32 cellular contexts compared by ENCODE assay signal in genomic region chr6:122565708-122566107, GRCh38. TPM values are rescaled to one million over a fixed set of nuclear protein-coding genes. Genes with fewer than 3 reads are reported as not detected.
A peak's percentile ranks its signal among the peaks of the same experiment; 100 is the strongest.
DNase-seq lines count a peak whose midpoint lies in the region; ATAC-seq, FAIRE-seq and TF ChIP-seq lines count a peak whose summit lies in the region.
"Had no signal": no experiment of that assay in that cellular context is flagged by ENCODE, and none has a peak within 500 bp of the region (broad histone marks: within the 10 kb centered on the region; RNA-seq: fewer than 3 reads in every experiment).

No MANE protein-coding gene starts in this region.

- H3K4me2 ChIP-seq in HepG2 (ENCODE audit: low read depth, low read length) (no peak overlapping the region), OCI-LY7 (ENCODE audit: low read length) (no peak overlapping the region)
- H3K4me2 ChIP-seq: A549; BLaER1; BLaER1 treated with 17β-estradiol and CSF1 and Interleukin-3, amounts not matched to agents 10 nM and 100 nM had no signal

- no peaks in the 10 kb centered on the region for H3K79me2 ChIP-seq in HepG2 (ENCODE audit: insufficient read depth, low read length)
- H3K79me2 ChIP-seq in OCI-LY7 (ENCODE audit: insufficient read depth, low read depth, low read length): no peaks in the 10 kb centered on the region

- no peaks in the 10 kb centered on the region for H3K9me2 ChIP-seq in OCI-LY7 (ENCODE audit: insufficient read depth, low read length)

- H3K9me3 ChIP-seq in HepG2 (ENCODE audit: low read length) (no peaks in the 10 kb centered on the region), right lobe of liver (no peaks in the 10 kb centered on the region), HEK293 (ENCODE audit: control insufficient read depth, insufficient read depth, low read depth, low read length) (no peaks in the 10 kb centered on the region), OCI-LY7 (ENCODE audit: low read length) (no peaks in the 10 kb centered on the region)
- H3K9me3 ChIP-seq: A549, BE2C, Caco-2 had no signal

- POLR2A ChIA-PET in HepG2 (lab: Yijun Ruan, JAX) (no interaction called here), HEK293 (lab: Yijun Ruan, JAX) (no interaction called here), OCI-LY7 (lab: Charles Lee) (no interaction called here)

- intact Hi-C loops in HepG2 (cut with micrococcal nuclease; ENCODE audit: unreplicated experiment): no loop called here
- intact Hi-C loops in right lobe of liver (cut with DNase I): no loop called here
- intact Hi-C loops in OCI-LY7 (cut with micrococcal nuclease; ENCODE audit: unreplicated experiment): no loop called here

- ATAC-seq in HepG2 (no peak), right lobe of liver (no peak)
- ATAC-seq: A549; CD8-positive, alpha-beta T cell had no signal

- TF ChIP-seq RAD21 in HepG2 (CRISPR knock-in tag; IDR thresholded peaks at IDR 0.05): no peak

- H2AFZ ChIP-seq in HepG2 (ENCODE audit: low read length) (no peak overlapping the region), OCI-LY7 (ENCODE audit: low read length) (no peak overlapping the region)

- no peaks in the 10 kb centered on the region for H4K20me1 ChIP-seq in HepG2 (ENCODE audit: insufficient read depth, low read length)
- H4K20me1 ChIP-seq in OCI-LY7 (ENCODE audit: insufficient read depth, low read length): no peaks in the 10 kb centered on the region
- H4K20me1 ChIP-seq: BLaER1; BLaER1 treated with 17β-estradiol and CSF1 and Interleukin-3, amounts not matched to agents 10 nM and 100 nM had no signal

- BruUV-seq in HepG2 (replicated peaks; lab: Mats Ljungman, UMichigan) (no TSS peak), OCI-LY7 (replicated peaks; lab: Mats Ljungman, UMichigan) (no TSS peak)

- H3K27ac ChIP-seq in HepG2 (ENCODE audit: extremely low read length, insufficient read depth, low read length) (no peak overlapping the region), right lobe of liver (no peak overlapping the region), HEK293 (ENCODE audit: extremely low read depth, low read depth, low read length) (no peak overlapping the region), OCI-LY7 (ENCODE audit: low read depth, low read length, poor library complexity, severe bottlenecking) (no peak overlapping the region)
- H3K27ac ChIP-seq: 22Rv1; A549; BLaER1; BLaER1 treated with 17β-estradiol and CSF1 and Interleukin-3, amounts not matched to agents 10 nM and 100 nM; C4-2B had no signal

- no peak overlapping the region for H3K9ac ChIP-seq in HepG2 (ENCODE audit: insufficient read depth, low read depth, low read length)
- H3K9ac ChIP-seq: BLaER1; BLaER1 treated with 17β-estradiol and CSF1 and Interleukin-3, amounts not matched to agents 10 nM and 100 nM had no signal

- H3K36me3 ChIP-seq in HepG2 (replicated peaks in 1 of 2; ENCODE audit: control insufficient read depth in 1 of 2, insufficient read depth in 2 of 2, low read length in 2 of 2) (no peaks in the 10 kb centered on the region), right lobe of liver (no peaks in the 10 kb centered on the region), HEK293 (ENCODE audit: control insufficient read depth in 2 of 2, insufficient read depth in 1 of 2, low read length in 2 of 2) (no peaks in the 10 kb centered on the region), OCI-LY7 (ENCODE audit: insufficient read depth, low read length) (no peaks in the 10 kb centered on the region)
- H3K36me3 ChIP-seq: BE2C; BLaER1; BLaER1 treated with 17β-estradiol and CSF1 and Interleukin-3, amounts not matched to agents 10 nM and 100 nM had no signal

- H3K4me1 ChIP-seq in HepG2 (ENCODE audit: insufficient read depth, low read length) (no peaks in the 10 kb centered on the region), right lobe of liver (no peaks in the 10 kb centered on the region), HEK293 (ENCODE audit: control insufficient read depth, insufficient read depth, low read length) (0 out of 2 replicates have a peak, but pooled peaks cover 4% of the 10 kb centered on the region), OCI-LY7 (ENCODE audit: insufficient read depth, low read length, poor library complexity, severe bottlenecking) (no peaks in the 10 kb centered on the region)
- H3K4me1 ChIP-seq: A549; BE2C; BLaER1; BLaER1 treated with 17β-estradiol and CSF1 and Interleukin-3, amounts not matched to agents 10 nM and 100 nM; Caco-2 had no signal

- no peak overlapping the region for H3K4me3 ChIP-seq in HepG2 (replicated peaks in 1 of 3; ENCODE audit: insufficient read depth in 1 of 3, low read depth in 2 of 3, low read length in 3 of 3)
- no peak overlapping the region for H3K4me3 ChIP-seq in right lobe of liver
- H3K4me3 ChIP-seq in HEK293 (ENCODE audit: low read depth, low read length): no peak overlapping the region
- H3K4me3 ChIP-seq in OCI-LY7 (ENCODE audit: low read depth, low read length, poor library complexity, severe bottlenecking): no peak overlapping the region
- H3K4me3 ChIP-seq: A549; BLaER1; BLaER1 treated with 17β-estradiol and CSF1 and Interleukin-3, amounts not matched to agents 10 nM and 100 nM had no signal

- TF ChIP-seq EP300 in HepG2 (IDR thresholded peaks at IDR 0.05; ENCODE audit: low read depth in 2 of 2, low read length in 2 of 2): no peak
- TF ChIP-seq EP300 in HepG2 (CRISPR knock-in tag; IDR thresholded peaks at IDR 0.05; ENCODE audit: borderline replicate concordance): no peak

- CTCF ChIA-PET in HepG2 (lab: Yijun Ruan, JAX; ENCODE audit: low intra/inter-chr PET ratio, low total read pairs) (no interaction called here), HEK293 (lab: Yijun Ruan, JAX) (interaction anchor here (0.5 to 2.1 kb wide), 4 partner anchors 35 to 165 kb away, joined by 3 to 9 read pairs (median 4); no protein-coding TSS in a partner anchor), OCI-LY7 (lab: Charles Lee; ENCODE audit: unreplicated experiment) (no interaction called here)

- TF ChIP-seq POLR2A in HepG2 (IDR thresholded peaks at IDR 0.05; ENCODE audit: insufficient read depth in 1 of 2, low read depth in 2 of 2, low read length in 2 of 2) (no peak), right lobe of liver (IDR thresholded peaks at IDR 0.05) (no peak)

- DNase-seq in HepG2 (ENCODE audit: low spot score) (no peak), right lobe of liver (no peak), D721Med (ENCODE audit: insufficient read length, low spot score) (no peak), HTR-8/SVneo (ENCODE audit: insufficient read length, low spot score) (no peak), OCI-LY7 (ENCODE audit: low spot score) (no peak)
- DNase-seq: 8988T; ACHN; AML-193; BE2C; C1 segment of cervical spinal cord; Caco-2; Calu3; CD4-positive, alpha-beta memory T cell; CD4-positive, alpha-beta T cell; CD4-positive, CD25-positive, alpha-beta regulatory T cell; CD8-positive, alpha-beta memory T cell; CD8-positive, alpha-beta T cell; COR-L47; DMS 273 treated with DMSO at 0.1 percent for 48 hours; DMS153; DMS53; DMS79; DMS79 treated with DMSO at 0.1 percent for 48 hours; DND-41; EL had no signal

- in situ Hi-C loops in HepG2 (cut with HindIII; ENCODE audit: extremely low pct_ligation_motif_present, low pct_unique_long_range_greater_than_20kb): no loop called here

- FAIRE-seq in HepG2 (lab: Jason Lieb, UNC): no peak
- peak; percentile 21 for FAIRE-seq in D721Med (lab: Jason Lieb, UNC)
- no peak for FAIRE-seq in HTR-8/SVneo (lab: Jason Lieb, UNC)
- FAIRE-seq: A549 had no signal

- TF ChIP-seq CTCF in HepG2 (CRISPR knock-in tag; IDR thresholded peaks at IDR 0.05) (no peak), right lobe of liver (IDR thresholded peaks at IDR 0.05) (no peak), D721Med (IDR thresholded peaks at IDR 0.05; ENCODE audit: insufficient read depth, missing control alignments) (no peak), HEK293 (tag by site-specific recombination; IDR thresholded peaks at IDR 0.05) (no peak), OCI-LY7 (conservative IDR thresholded peaks at IDR 0.05; ENCODE audit: low read length) (no peak)

- H3K27me3 ChIP-seq in HepG2 (ENCODE audit: control insufficient read depth in 1 of 2, insufficient read depth in 2 of 2, low read length in 2 of 2) (no peaks in the 10 kb centered on the region), right lobe of liver (no peaks in the 10 kb centered on the region)
- H3K27me3 ChIP-seq: BE2C; BLaER1; BLaER1 treated with 17β-estradiol and CSF1 and Interleukin-3, amounts not matched to agents 10 nM and 100 nM had no signal

TF ChIP-seq in HepG2, 621 proteins besides CTCF, POLR2A, EP300 and RAD21 (continues in another document):
- TF ChIP-seq FOXA3 (CRISPR knock-in tag; IDR thresholded peaks at IDR 0.05): no peak
- peak; percentile 29; the same call in 1 of the 2 replicates for TF ChIP-seq CREB1 (IDR thresholded peaks at IDR 0.05)
- TF ChIP-seq CREB1 (CRISPR knock-in tag; IDR thresholded peaks at IDR 0.05): no peak

TF ChIP-seq in HEK293, 187 proteins besides CTCF, POLR2A, EP300 and RAD21 (continues in another document):
- TF ChIP-seq ZNF621 (tag by site-specific recombination; IDR thresholded peaks at IDR 0.05) (no peak), SCRT2 (tag by site-specific recombination; IDR thresholded peaks at IDR 0.05) (no peak)

RNA-seq across cellular contexts. Expression of gene PKIB, which starts 44.5 kb away (rescaled TPM):
- total RNA-seq in HepG2 (2016; rRNA removed; fragmentation: Illumina TruSeq; extraction: Trizol) (1.5 and 2.2 TPM in 2 replicates), right lobe of liver (10 to 100 TPM in 2 of 6 experiments, 1 to 10 TPM in 4; 2.4 to 12.1 (median 4.1) TPM), OCI-LY7 (2022) (0.46 TPM in 1 of 2 replicates, not detected in the other)
- 0.71 and 1.9 TPM in 2 replicates for total RNA-seq in HepG2 (2016; cell fraction: cytosol; rRNA removed; fragmentation: Illumina TruSeq; extraction: Trizol; ENCODE audit: low read depth)
- 1.2 and 1.3 TPM in 2 replicates for total RNA-seq in HepG2 (2016; cell fraction: insoluble cytoplasmic fraction; rRNA removed; fragmentation: Illumina TruSeq; extraction: Trizol)
- total RNA-seq in HepG2 (2016; cell fraction: membrane; rRNA removed; fragmentation: Illumina TruSeq; extraction: Trizol): 1.8 and 2.9 TPM in 2 replicates
- 0.90 and 1.4 TPM in 2 replicates for total RNA-seq in HepG2 (2016; cell fraction: nucleus; rRNA removed; fragmentation: Illumina TruSeq; extraction: Trizol)
- polyA plus RNA-seq in HepG2 (2011; rRNA removed): 0.97 and 1.4 TPM in 2 replicates
- polyA plus RNA-seq in HepG2 (2011; cell fraction: cytosol; rRNA removed): 0.58 and 1.0 TPM in 2 replicates
- polyA plus RNA-seq in HepG2 (2011; cell fraction: nucleus; rRNA removed): 0.69 and 1.1 TPM in 2 replicates
- 1.3 and 1.4 TPM in 2 replicates for polyA plus RNA-seq in HepG2 (2012)
- 1.8 and 2.2 TPM in 2 replicates for polyA plus RNA-seq in HepG2 (2016; cell fraction: cytosol; fragmentation: Illumina TruSeq; extraction: Trizol; ENCODE audit: low read depth)
- polyA plus RNA-seq in HepG2 (2016; cell fraction: insoluble cytoplasmic fraction; fragmentation: Illumina TruSeq; extraction: Trizol; ENCODE audit: low read depth): 2.6 TPM in 2 replicates
- 2.4 and 3.0 TPM in 2 replicates for polyA plus RNA-seq in HepG2 (2016; cell fraction: membrane; fragmentation: Illumina TruSeq; extraction: Trizol; ENCODE audit: low read depth)
- 1.9 and 2.3 TPM in 2 replicates for polyA plus RNA-seq in HepG2 (2016; cell fraction: nucleus; fragmentation: Illumina TruSeq; extraction: Trizol; ENCODE audit: insufficient read depth, low read depth)
- polyA minus RNA-seq in HepG2 (2011; rRNA and poly(A)+ RNA removed; ENCODE audit: low replicate concordance): 0.20 TPM in 1 of 2 replicates, not detected in the other
- not detected in 2 replicates for polyA minus RNA-seq in HepG2 (2011; cell fraction: cytosol; rRNA and poly(A)+ RNA removed)
- polyA minus RNA-seq in HepG2 (2011; cell fraction: nucleus; rRNA and poly(A)+ RNA removed): 2.5 and 2.8 TPM in 2 replicates
- not detected in 2 replicates for total RNA-seq in OCI-LY7 (2014; rRNA removed; shearing (Covaris generic))
- polyA plus RNA-seq: BJ had no signal

Comparison
In these comparisons a context has a peak if more than half of its experiments do, and no peak if none do; other contexts are left out.
1. Of the 63 proteins assayed by ChIP-seq in both HepG2 and HEK293: peak only in HepG2: none; only in HEK293: ATF2; in both: none; in neither: 62.